In the genomic region with DNA sequence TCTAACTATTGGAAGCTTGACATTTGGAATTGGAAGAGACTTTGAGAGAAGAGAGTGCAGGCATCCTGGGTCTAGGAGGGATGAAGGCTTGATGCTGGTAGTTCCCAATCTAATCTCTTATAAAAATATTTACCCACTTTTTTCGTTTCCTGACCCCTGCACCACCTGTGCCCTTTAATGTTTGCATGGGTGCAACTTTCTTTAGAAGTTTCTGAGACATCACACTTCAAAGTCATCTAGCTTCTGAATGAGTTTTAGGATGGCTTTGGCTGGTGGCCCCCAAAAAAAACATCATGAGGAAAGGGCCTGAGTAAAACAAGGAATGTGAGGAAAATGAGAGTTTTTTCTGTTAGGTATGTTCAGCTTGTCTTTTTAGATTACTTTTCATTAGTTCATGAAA, we compare ENCODE assay signal across 2 cellular contexts.
TF ChIP-seq lines count a peak whose summit lies in the region.

No MANE protein-coding gene starts in this region.

TF ChIP-seq in H1, 55 proteins besides CTCF, POLR2A, EP300 and RAD21 (continued from another document):
- TF ChIP-seq, protein P1, sequence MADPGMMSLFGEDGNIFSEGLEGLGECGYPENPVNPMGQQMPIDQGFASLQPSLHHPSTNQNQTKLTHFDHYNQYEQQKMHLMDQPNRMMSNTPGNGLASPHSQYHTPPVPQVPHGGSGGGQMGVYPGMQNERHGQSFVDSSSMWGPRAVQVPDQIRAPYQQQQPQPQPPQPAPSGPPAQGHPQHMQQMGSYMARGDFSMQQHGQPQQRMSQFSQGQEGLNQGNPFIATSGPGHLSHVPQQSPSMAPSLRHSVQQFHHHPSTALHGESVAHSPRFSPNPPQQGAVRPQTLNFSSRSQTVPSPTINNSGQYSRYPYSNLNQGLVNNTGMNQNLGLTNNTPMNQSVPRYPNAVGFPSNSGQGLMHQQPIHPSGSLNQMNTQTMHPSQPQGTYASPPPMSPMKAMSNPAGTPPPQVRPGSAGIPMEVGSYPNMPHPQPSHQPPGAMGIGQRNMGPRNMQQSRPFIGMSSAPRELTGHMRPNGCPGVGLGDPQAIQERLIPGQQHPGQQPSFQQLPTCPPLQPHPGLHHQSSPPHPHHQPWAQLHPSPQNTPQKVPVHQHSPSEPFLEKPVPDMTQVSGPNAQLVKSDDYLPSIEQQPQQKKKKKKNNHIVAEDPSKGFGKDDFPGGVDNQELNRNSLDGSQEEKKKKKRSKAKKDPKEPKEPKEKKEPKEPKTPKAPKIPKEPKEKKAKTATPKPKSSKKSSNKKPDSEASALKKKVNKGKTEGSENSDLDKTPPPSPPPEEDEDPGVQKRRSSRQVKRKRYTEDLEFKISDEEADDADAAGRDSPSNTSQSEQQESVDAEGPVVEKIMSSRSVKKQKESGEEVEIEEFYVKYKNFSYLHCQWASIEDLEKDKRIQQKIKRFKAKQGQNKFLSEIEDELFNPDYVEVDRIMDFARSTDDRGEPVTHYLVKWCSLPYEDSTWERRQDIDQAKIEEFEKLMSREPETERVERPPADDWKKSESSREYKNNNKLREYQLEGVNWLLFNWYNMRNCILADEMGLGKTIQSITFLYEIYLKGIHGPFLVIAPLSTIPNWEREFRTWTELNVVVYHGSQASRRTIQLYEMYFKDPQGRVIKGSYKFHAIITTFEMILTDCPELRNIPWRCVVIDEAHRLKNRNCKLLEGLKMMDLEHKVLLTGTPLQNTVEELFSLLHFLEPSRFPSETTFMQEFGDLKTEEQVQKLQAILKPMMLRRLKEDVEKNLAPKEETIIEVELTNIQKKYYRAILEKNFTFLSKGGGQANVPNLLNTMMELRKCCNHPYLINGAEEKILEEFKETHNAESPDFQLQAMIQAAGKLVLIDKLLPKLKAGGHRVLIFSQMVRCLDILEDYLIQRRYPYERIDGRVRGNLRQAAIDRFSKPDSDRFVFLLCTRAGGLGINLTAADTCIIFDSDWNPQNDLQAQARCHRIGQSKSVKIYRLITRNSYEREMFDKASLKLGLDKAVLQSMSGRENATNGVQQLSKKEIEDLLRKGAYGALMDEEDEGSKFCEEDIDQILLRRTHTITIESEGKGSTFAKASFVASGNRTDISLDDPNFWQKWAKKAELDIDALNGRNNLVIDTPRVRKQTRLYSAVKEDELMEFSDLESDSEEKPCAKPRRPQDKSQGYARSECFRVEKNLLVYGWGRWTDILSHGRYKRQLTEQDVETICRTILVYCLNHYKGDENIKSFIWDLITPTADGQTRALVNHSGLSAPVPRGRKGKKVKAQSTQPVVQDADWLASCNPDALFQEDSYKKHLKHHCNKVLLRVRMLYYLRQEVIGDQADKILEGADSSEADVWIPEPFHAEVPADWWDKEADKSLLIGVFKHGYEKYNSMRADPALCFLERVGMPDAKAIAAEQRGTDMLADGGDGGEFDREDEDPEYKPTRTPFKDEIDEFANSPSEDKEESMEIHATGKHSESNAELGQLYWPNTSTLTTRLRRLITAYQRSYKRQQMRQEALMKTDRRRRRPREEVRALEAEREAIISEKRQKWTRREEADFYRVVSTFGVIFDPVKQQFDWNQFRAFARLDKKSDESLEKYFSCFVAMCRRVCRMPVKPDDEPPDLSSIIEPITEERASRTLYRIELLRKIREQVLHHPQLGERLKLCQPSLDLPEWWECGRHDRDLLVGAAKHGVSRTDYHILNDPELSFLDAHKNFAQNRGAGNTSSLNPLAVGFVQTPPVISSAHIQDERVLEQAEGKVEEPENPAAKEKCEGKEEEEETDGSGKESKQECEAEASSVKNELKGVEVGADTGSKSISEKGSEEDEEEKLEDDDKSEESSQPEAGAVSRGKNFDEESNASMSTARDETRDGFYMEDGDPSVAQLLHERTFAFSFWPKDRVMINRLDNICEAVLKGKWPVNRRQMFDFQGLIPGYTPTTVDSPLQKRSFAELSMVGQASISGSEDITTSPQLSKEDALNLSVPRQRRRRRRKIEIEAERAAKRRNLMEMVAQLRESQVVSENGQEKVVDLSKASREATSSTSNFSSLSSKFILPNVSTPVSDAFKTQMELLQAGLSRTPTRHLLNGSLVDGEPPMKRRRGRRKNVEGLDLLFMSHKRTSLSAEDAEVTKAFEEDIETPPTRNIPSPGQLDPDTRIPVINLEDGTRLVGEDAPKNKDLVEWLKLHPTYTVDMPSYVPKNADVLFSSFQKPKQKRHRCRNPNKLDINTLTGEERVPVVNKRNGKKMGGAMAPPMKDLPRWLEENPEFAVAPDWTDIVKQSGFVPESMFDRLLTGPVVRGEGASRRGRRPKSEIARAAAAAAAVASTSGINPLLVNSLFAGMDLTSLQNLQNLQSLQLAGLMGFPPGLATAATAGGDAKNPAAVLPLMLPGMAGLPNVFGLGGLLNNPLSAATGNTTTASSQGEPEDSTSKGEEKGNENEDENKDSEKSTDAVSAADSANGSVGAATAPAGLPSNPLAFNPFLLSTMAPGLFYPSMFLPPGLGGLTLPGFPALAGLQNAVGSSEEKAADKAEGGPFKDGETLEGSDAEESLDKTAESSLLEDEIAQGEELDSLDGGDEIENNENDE (IDR thresholded peaks at IDR 0.05; ENCODE audit: insufficient replicate concordance, low read length): no peak
- no peak for TF ChIP-seq SRF (IDR thresholded peaks at IDR 0.05; ENCODE audit: low read depth, low read length)
- TF ChIP-seq ASH2L (IDR thresholded peaks at IDR 0.05; ENCODE audit: low read length): no peak
- TF ChIP-seq FOSL1 (IDR thresholded peaks at IDR 0.05; ENCODE audit: insufficient read depth, low read depth, low read length): no peak
- TF ChIP-seq EZH2 (IDR thresholded peaks at IDR 0.05; ENCODE audit: low read depth, low read length, severe bottlenecking): no peak
- no peak for TF ChIP-seq POLR2AphosphoS5 (IDR thresholded peaks at IDR 0.05; ENCODE audit: low read depth, low read length)
- TF ChIP-seq SIRT6 (IDR thresholded peaks at IDR 0.05; ENCODE audit: low read length): no peak
- TF ChIP-seq GTF2F1 (IDR thresholded peaks at IDR 0.05; ENCODE audit: borderline replicate concordance, low read depth, low read length): no peak
- TF ChIP-seq TAF7 (optimal IDR thresholded peaks at IDR 0.05; ENCODE audit: borderline replicate concordance, low read depth, low read length): no peak
- TF ChIP-seq SP2 (IDR thresholded peaks at IDR 0.05; ENCODE audit: low read length): no peak
- TF ChIP-seq SUZ12 (IDR thresholded peaks at IDR 0.05; ENCODE audit: low read length): no peak
- no peak for TF ChIP-seq TEAD4 (IDR thresholded peaks at IDR 0.05; ENCODE audit: low read depth, low read length)
- TF ChIP-seq JUN (IDR thresholded peaks at IDR 0.05; ENCODE audit: low read depth, low read length): no peak
- no peak for TF ChIP-seq KDM4A (IDR thresholded peaks at IDR 0.05; ENCODE audit: low read depth, low read length, severe bottlenecking)
- no peak for TF ChIP-seq PHF8 (conservative IDR thresholded peaks at IDR 0.05; ENCODE audit: low read depth, low read length)
- no peak for TF ChIP-seq RNF2 (IDR thresholded peaks at IDR 0.05; ENCODE audit: borderline replicate concordance, low read depth, low read length, missing control alignments, poor library complexity, severe bottlenecking)
TF ChIP-seq in H1: peak in this region for 0.

TF ChIP-seq in neural cell, 6 proteins besides CTCF, POLR2A, EP300 and RAD21 (continued from another document):
- TF ChIP-seq, protein P2, sequence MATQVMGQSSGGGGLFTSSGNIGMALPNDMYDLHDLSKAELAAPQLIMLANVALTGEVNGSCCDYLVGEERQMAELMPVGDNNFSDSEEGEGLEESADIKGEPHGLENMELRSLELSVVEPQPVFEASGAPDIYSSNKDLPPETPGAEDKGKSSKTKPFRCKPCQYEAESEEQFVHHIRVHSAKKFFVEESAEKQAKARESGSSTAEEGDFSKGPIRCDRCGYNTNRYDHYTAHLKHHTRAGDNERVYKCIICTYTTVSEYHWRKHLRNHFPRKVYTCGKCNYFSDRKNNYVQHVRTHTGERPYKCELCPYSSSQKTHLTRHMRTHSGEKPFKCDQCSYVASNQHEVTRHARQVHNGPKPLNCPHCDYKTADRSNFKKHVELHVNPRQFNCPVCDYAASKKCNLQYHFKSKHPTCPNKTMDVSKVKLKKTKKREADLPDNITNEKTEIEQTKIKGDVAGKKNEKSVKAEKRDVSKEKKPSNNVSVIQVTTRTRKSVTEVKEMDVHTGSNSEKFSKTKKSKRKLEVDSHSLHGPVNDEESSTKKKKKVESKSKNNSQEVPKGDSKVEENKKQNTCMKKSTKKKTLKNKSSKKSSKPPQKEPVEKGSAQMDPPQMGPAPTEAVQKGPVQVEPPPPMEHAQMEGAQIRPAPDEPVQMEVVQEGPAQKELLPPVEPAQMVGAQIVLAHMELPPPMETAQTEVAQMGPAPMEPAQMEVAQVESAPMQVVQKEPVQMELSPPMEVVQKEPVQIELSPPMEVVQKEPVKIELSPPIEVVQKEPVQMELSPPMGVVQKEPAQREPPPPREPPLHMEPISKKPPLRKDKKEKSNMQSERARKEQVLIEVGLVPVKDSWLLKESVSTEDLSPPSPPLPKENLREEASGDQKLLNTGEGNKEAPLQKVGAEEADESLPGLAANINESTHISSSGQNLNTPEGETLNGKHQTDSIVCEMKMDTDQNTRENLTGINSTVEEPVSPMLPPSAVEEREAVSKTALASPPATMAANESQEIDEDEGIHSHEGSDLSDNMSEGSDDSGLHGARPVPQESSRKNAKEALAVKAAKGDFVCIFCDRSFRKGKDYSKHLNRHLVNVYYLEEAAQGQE (IDR thresholded peaks at IDR 0.05; ENCODE audit: borderline replicate concordance): no peak
- TF ChIP-seq TAF1 (IDR thresholded peaks at IDR 0.05; ENCODE audit: low read depth): no peak
- no peak for TF ChIP-seq SMC3 (conservative IDR thresholded peaks at IDR 0.05; ENCODE audit: poor library complexity)
TF ChIP-seq in neural cell: peak in this region for 0.
